8 cellular contexts compared by ENCODE assay signal in the genomic region with DNA sequence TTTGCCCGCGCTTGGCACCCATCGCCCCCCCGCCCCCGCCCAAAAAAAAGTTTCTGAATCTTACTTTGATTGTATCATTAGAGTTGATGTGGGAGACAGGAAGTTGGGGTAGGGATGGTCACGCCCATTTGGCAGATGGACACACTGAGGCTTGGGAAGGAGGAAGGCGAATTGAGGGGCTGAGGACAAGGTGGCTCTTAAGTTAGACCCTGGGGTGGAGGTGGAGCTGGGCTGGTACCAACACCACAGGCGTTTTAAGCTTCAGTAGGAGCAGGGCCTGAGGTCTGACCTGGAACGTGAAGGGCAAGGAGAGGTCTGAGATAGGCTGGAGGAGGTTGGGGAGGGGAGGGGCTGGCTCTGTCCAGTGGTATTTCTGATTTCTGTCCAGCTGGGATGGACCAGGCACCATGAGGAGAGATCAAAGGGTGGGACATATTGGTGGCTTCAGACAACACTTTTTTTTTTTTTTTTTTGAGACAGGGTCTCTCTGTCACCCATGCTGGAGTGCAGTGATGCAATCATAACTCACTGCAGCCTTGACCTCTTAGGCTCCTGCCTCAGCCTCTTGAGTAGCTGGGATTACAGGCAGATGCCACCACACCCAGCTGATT. TPM values are rescaled to one million over a fixed set of nuclear protein-coding genes. Genes with fewer than 3 reads are reported as not detected.
DNase-seq lines count a peak whose midpoint lies in the region; ATAC-seq and TF ChIP-seq lines count a peak whose summit lies in the region.

No MANE protein-coding gene starts in this region.

- TF ChIP-seq POLR2A in adrenal gland (IDR thresholded peaks at IDR 0.05) = no peak

- no peaks in the 10 kb centered on the region for H3K9me3 Mint-ChIP-seq in CD8-positive, alpha-beta T cell
- H3K9me3 Mint-ChIP-seq in chondrocyte (ENCODE audit: low read depth) (no peaks in the 10 kb centered on the region), neural crest cell (no peaks in the 10 kb centered on the region)

- no peak overlapping the region for H3K9ac ChIP-seq in Karpas-422 (ENCODE audit: low read length)

- DNase-seq in CD8-positive, alpha-beta T cell = peak in 1 of 7 experiments; percentile 65
- DNase-seq in Karpas-422 (no peak), chondrocyte (ENCODE audit: low spot score) (no peak), neural crest cell (ENCODE audit: low read depth, low spot score) (no peak), adrenal gland (no peak), GM10266 (ENCODE audit: extremely low spot score) (no peak), HUDEP-2 (lab: John Stamatoyannopoulos, UW; ENCODE audit: unreplicated experiment in 76 of 76) (no peak)

- peaks cover 2% of the 10 kb centered on the region for H3K36me3 Mint-ChIP-seq in CD8-positive, alpha-beta T cell
- H3K36me3 Mint-ChIP-seq in chondrocyte (ENCODE audit: low read depth) (no peaks in the 10 kb centered on the region), neural crest cell (ENCODE audit: low read depth) (no peaks in the 10 kb centered on the region)

- peak overlapping the region; percentile 88 for H3K4me3 Mint-ChIP-seq in CD8-positive, alpha-beta T cell
- H3K4me3 Mint-ChIP-seq in chondrocyte (ENCODE audit: unreplicated experiment) (peak overlapping the region; percentile 42), neural crest cell (peak overlapping the region; percentile 74)

- intact Hi-C loops in CD8-positive, alpha-beta T cell (cut with DNase I, micrococcal nuclease) = loop anchor here (2.0 to 10.0 kb wide), 5 partner anchors 42 to 470 kb away; a partner anchor contains a TSS
- intact Hi-C loops in adrenal gland (cut with DNase I) = loop anchor here (5.0 to 10.0 kb wide), 3 partner anchors 47 to 170 kb away; a partner anchor contains a TSS

- CTCF ChIA-PET in CD8-positive, alpha-beta T cell (lab: Charles Lee) = interaction anchor here (0.6 to 35.6 kb wide), 10 partner anchors 10 to 272 kb away, joined by 3 to 1398 read pairs (median 3); a partner anchor contains a TSS

- 23 to 45% (median 25%) methylated on average over 4 to 9 of the region's 9 CpGs for WGBS in adrenal gland, 4 donors

- POLR2A ChIA-PET in CD8-positive, alpha-beta T cell (lab: Charles Lee) = interaction anchor here (1.1 to 23.9 kb wide), 5 partner anchors 35 to 276 kb away, joined by 3 to 810 read pairs (median 5); a partner anchor contains a TSS

- H3K27me3 Mint-ChIP-seq in CD8-positive, alpha-beta T cell (ENCODE audit: low read depth) = no peaks in the 10 kb centered on the region
- H3K27me3 Mint-ChIP-seq in chondrocyte (ENCODE audit: low read depth) (no peaks in the 10 kb centered on the region), neural crest cell (ENCODE audit: low read depth) (peaks cover 20% of the 10 kb centered on the region)

- peak overlapping the region; percentile 53 for H3K4me2 ChIP-seq in Karpas-422 (ENCODE audit: low read depth, low read length, poor library complexity, severe bottlenecking)

- H3K9me2 ChIP-seq in Karpas-422 (replicated peaks; ENCODE audit: insufficient read depth, low read length) = no peaks in the 10 kb centered on the region

- no peaks in the 10 kb centered on the region for H4K20me1 ChIP-seq in Karpas-422 (ENCODE audit: insufficient read depth, low read depth, low read length)

- no peaks in the 10 kb centered on the region for H3K27me3 ChIP-seq in CD8-positive, alpha-beta T cell (ENCODE audit: insufficient read depth, low read length)
- H3K27me3 ChIP-seq in Karpas-422 (ENCODE audit: low read length) (no peaks in the 10 kb centered on the region), adrenal gland (no peaks in the 10 kb centered on the region)

- no peaks in the 10 kb centered on the region for H3K36me3 ChIP-seq in CD8-positive, alpha-beta T cell (ENCODE audit: insufficient read depth, low read length)
- no peaks in the 10 kb centered on the region for H3K36me3 ChIP-seq in Karpas-422 (ENCODE audit: insufficient read depth, low read length)
- no peaks in the 10 kb centered on the region for H3K36me3 ChIP-seq in adrenal gland (replicated peaks in 1 of 2)

- ATAC-seq in CD8-positive, alpha-beta T cell = no peak
- ATAC-seq in activated CD4-positive, CD25-positive, alpha-beta regulatory T cell treated with anti-CD3 and anti-CD28 coated beads, Interleukin-2, amount 50 U/mL, for 24 hours = no peak

- no peaks in the 10 kb centered on the region for H3K9me3 ChIP-seq in CD8-positive, alpha-beta T cell (ENCODE audit: low read length)
- H3K9me3 ChIP-seq in Karpas-422 (ENCODE audit: low read length) (no peaks in the 10 kb centered on the region), adrenal gland (replicated peaks in 1 of 3) (no peaks in the 10 kb centered on the region)

- no peak for TF ChIP-seq CTCF in CD8-positive, alpha-beta T cell (IDR thresholded peaks at IDR 0.05)
- no peak for TF ChIP-seq CTCF in chondrocyte (IDR thresholded peaks at IDR 0.05)
- TF ChIP-seq CTCF in neural crest cell (conservative IDR thresholded peaks at IDR 0.05) = no peak
- no peak for TF ChIP-seq CTCF in adrenal gland (IDR thresholded peaks at IDR 0.05)
- no peak for TF ChIP-seq CTCF in GM10266 (IDR thresholded peaks at IDR 0.05; ENCODE audit: control insufficient read depth, insufficient read depth, low read depth, missing control alignments)

- no peak overlapping the region for H2AFZ ChIP-seq in Karpas-422 (ENCODE audit: low read length)

- H3K27ac ChIP-seq in CD8-positive, alpha-beta T cell (ENCODE audit: low read depth, low read length) = no peak overlapping the region
- no peak overlapping the region for H3K27ac ChIP-seq in Karpas-422 (ENCODE audit: low read length)
- H3K27ac ChIP-seq in adrenal gland = peak overlapping the region in 2 of 5 donors; percentile 54 to 82

- peaks cover 42% of the 10 kb centered on the region for H3K4me1 Mint-ChIP-seq in CD8-positive, alpha-beta T cell (ENCODE audit: low read depth)
- H3K4me1 Mint-ChIP-seq in chondrocyte (ENCODE audit: low read depth) (peaks cover 12% of the 10 kb centered on the region), neural crest cell (peaks cover 9% of the 10 kb centered on the region)

- H3K27ac Mint-ChIP-seq in CD8-positive, alpha-beta T cell = peak overlapping the region; percentile 89
- peak overlapping the region; percentile 45 for H3K27ac Mint-ChIP-seq in chondrocyte (ENCODE audit: unreplicated experiment)
- H3K27ac Mint-ChIP-seq in neural crest cell (ENCODE audit: unreplicated experiment) = no peak overlapping the region

- peak overlapping the region; percentile 58 for H3K4me3 ChIP-seq in CD8-positive, alpha-beta T cell (ENCODE audit: low read depth, low read length)
- H3K4me3 ChIP-seq in Karpas-422 (ENCODE audit: low read length) (0 out of 2 replicates have a peak overlapping the region, but pooled peaks have one; percentile 55), adrenal gland (peak overlapping the region in 2 of 4 donors; percentile 16 to 74)

- H3K79me2 ChIP-seq in Karpas-422 (ENCODE audit: low read length) = no peaks in the 10 kb centered on the region

- peaks cover 48% of the 10 kb centered on the region for H3K4me1 ChIP-seq in CD8-positive, alpha-beta T cell (ENCODE audit: insufficient read depth, low read length)
- H3K4me1 ChIP-seq in Karpas-422 (ENCODE audit: low read length) (peaks cover 43% of the 10 kb centered on the region), adrenal gland (replicated peaks in 1 of 2) (peaks cover 17 to 22% of the 10 kb centered on the region in 2 donors)

RNA-seq across cellular contexts. Expression of a gene that starts 0.8 kb away (rescaled TPM):
- total RNA-seq in CD8-positive, alpha-beta T cell = 1 to 10 TPM; 6.5 to 7.9 TPM
- total RNA-seq in Karpas-422 (2014; rRNA removed; shearing (Covaris generic); ENCODE audit: low replicate concordance) = 0.15 and 0.22 TPM in 2 replicates
- total RNA-seq in chondrocyte = 0.17 to 0.46 TPM (median 0.35 TPM) in 3 replicates
- 3.0 and 3.5 TPM in 2 replicates for total RNA-seq in neural crest cell
- total RNA-seq in adrenal gland = 10 to 100 TPM in 2 of 8 donors, 1 to 10 TPM in 6; 4.9 to 12.9 (median 9.1) TPM
- polyA plus RNA-seq in adrenal gland = 1 to 10 TPM; 3.3 to 7.4 (median 4.9) TPM

RNA-seq across cellular contexts. Expression of a gene that starts 33.2 kb away (rescaled TPM):
- total RNA-seq in CD8-positive, alpha-beta T cell = 100 to 1,000 TPM; 187 to 212 TPM
- total RNA-seq in Karpas-422 (2014; rRNA removed; shearing (Covaris generic); ENCODE audit: low replicate concordance) = 30.8 and 77.3 TPM in 2 replicates
- total RNA-seq in chondrocyte = 78.9 to 129 TPM (median 111 TPM) in 3 replicates
- 74.2 and 77.2 TPM in 2 replicates for total RNA-seq in neural crest cell
- 100 to 1,000 TPM in 1 of 8 donors, 10 to 100 TPM in 7; 38.5 to 107 (median 57.1) TPM for total RNA-seq in adrenal gland
- polyA plus RNA-seq in adrenal gland = 10 to 100 TPM; 14.3 to 50.4 (median 20.0) TPM

RNA-seq across cellular contexts. Expression of a gene that starts 34.9 kb away (rescaled TPM):
- 10 to 100 TPM; 17.6 to 19.1 TPM for total RNA-seq in CD8-positive, alpha-beta T cell
- total RNA-seq in Karpas-422 (2014; rRNA removed; shearing (Covaris generic); ENCODE audit: low replicate concordance) = 27.6 and 28.3 TPM in 2 replicates
- total RNA-seq in chondrocyte (19.5 to 26.4 TPM (median 20.4 TPM) in 3 replicates), neural crest cell (54.8 and 57.9 TPM in 2 replicates), adrenal gland (10 to 100 TPM; 19.7 to 50.6 (median 30.3) TPM)
- polyA plus RNA-seq in adrenal gland = 10 to 100 TPM; 21.4 to 32.8 (median 29.1) TPM

RNA-seq across cellular contexts. Expression of a gene that starts 42.2 kb away (rescaled TPM):
- total RNA-seq in CD8-positive, alpha-beta T cell = 10 to 100 TPM; 56.2 to 60.1 TPM
- 62.0 and 84.2 TPM in 2 replicates for total RNA-seq in Karpas-422 (2014; rRNA removed; shearing (Covaris generic); ENCODE audit: low replicate concordance)
- 11.3 to 17.8 TPM (median 13.4 TPM) in 3 replicates for total RNA-seq in chondrocyte
- 13.1 and 14.6 TPM in 2 replicates for total RNA-seq in neural crest cell
- total RNA-seq in adrenal gland = 10 to 100 TPM; 12.9 to 34.8 (median 19.0) TPM
- 10 to 100 TPM in 2 of 3 donors, 1 to 10 TPM in 1; 6.4 to 57.7 (median 27.7) TPM for polyA plus RNA-seq in adrenal gland
